In the genomic region with DNA sequence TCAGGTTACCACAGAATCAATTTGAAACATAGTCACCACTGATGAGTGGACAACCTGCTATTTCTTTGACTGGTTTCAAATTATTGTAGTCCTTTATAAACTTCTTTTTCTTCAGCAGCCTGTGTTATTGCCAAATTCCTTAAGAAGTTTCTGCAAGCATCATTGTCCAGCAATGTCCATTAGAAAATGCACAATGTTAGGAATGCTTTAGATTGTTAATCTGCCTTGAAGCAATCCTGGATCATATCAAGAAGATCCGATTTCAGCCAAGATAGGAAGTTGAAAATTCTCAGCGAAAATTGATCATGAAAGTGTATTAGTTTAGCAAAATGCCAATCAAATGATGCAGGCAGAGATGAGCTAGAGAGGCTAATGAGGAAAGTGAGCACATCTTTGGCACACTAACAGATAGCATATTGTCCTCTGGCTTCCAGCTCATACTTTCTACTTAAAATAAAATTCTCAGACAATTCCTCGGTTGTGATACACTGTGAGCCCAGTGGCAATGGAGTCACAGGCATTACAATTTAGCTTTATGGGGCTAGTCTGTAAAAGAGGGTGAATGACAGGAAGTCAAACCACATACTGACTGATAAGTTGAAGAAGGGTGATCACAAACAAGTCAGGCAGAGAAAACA, we compare ENCODE assay signal across 12 cellular contexts.
DNase-seq lines count a peak whose midpoint lies in the region; ATAC-seq, FAIRE-seq and TF ChIP-seq lines count a peak whose summit lies in the region.
"Had no signal": no experiment of that assay in that cellular context is flagged by ENCODE, and none has a peak within 500 bp of the region (broad histone marks: within the 10 kb centered on the region; RNA-seq: fewer than 3 reads in every experiment).

No MANE protein-coding gene starts in this region.

- peak overlapping the region; percentile 35 for H3K27ac ChIP-seq in IMR-90 (ENCODE audit: insufficient read depth, low read length)
- H3K27ac ChIP-seq in mammary epithelial cell (ENCODE audit: insufficient read depth, low read depth, low read length) = peak overlapping the region; percentile 2
- peak overlapping the region; percentile 21 for H3K27ac ChIP-seq in layer of hippocampus (ENCODE audit: low read depth, low read length)
- no peak overlapping the region for H3K27ac ChIP-seq in right atrium auricular region
- peak overlapping the region in 1 of 4 donors; percentile 2 for H3K27ac ChIP-seq in transverse colon

- no CpG with 5 or more reads among the region's 3 CpGs for WGBS in IMR-90 (ENCODE audit: extremely low coverage in 2 of 2, insufficient read length in 1 of 2), 2 experiments
- WGBS in mammary epithelial cell (ENCODE audit: low coverage, missing lambda C conversion rate) = 0% methylated on average over 3 of the region's 3 CpGs
- WGBS in transverse colon (ENCODE audit: low coverage in 1 of 2), 2 donors = 48 to 52% methylated on average over 3 of the region's 3 CpGs

- H3K9me3 ChIP-seq in IMR-90 (ENCODE audit: control insufficient read depth, insufficient read depth, low read length) = no peaks in the 10 kb centered on the region
- no peaks in the 10 kb centered on the region for H3K9me3 ChIP-seq in mammary epithelial cell (replicated peaks; ENCODE audit: insufficient read depth, low read length)
- H3K9me3 ChIP-seq in right atrium auricular region = no peaks in the 10 kb centered on the region
- no peaks in the 10 kb centered on the region for H3K9me3 ChIP-seq in transverse colon

- H3K4ac ChIP-seq in IMR-90 (ENCODE audit: low read depth, low read length) = peak overlapping the region; percentile 66

- H3K27me3 ChIP-seq in IMR-90 (ENCODE audit: control insufficient read depth, insufficient read depth, low read length) (no peaks in the 10 kb centered on the region), mammary epithelial cell (ENCODE audit: insufficient read depth, low read length) (no peaks in the 10 kb centered on the region), layer of hippocampus (ENCODE audit: control insufficient read depth, insufficient read depth, low read length) (no peaks in the 10 kb centered on the region), right atrium auricular region (no peaks in the 10 kb centered on the region), transverse colon (no peaks in the 10 kb centered on the region)

- POLR2A ChIA-PET in IMR-90 (lab: Charles Lee; ENCODE audit: unreplicated experiment) = no interaction called here

- no peaks in the 10 kb centered on the region for H3K27me3 Mint-ChIP-seq in natural killer cell treated with Interleukin-12 subunit alpha and Interleukin-12 subunit beta and Interleukin-15 and Interleukin-18, amount 100 ng/mL, for 72 hours

- H2AFZ ChIP-seq in IMR-90 (replicated peaks; ENCODE audit: low read length, poor library complexity) = peak overlapping the region; percentile 25
- H2AFZ ChIP-seq in mammary epithelial cell (ENCODE audit: low read depth, low read length) = peak overlapping the region; percentile 67

- DNase-seq in AG08395 (ENCODE audit: low spot score) = peak; percentile 23
- DNase-seq in IMR-90 = peak; percentile 90
- DNase-seq in mammary epithelial cell = peak; percentile 55
- DNase-seq in right atrium auricular region (ENCODE audit: low spot score) = no peak
- no peak for DNase-seq in natural killer cell treated with Interleukin-12 subunit alpha and Interleukin-12 subunit beta and Interleukin-15 and Interleukin-18, amount 100 ng/mL, for 72 hours (ENCODE audit: low spot score)
- DNase-seq in RCC 7860 (ENCODE audit: low spot score) = no peak
- DNase-seq in transverse colon = no peak
- DNase-seq: activated T-cell treated with anti-CD3 and anti-CD28 coated beads, Interleukin-2, amount 50 U/mL, for 1 hour; central memory CD4-positive, alpha-beta T cell; NCI-H1930 had no signal

- H3K18ac ChIP-seq in IMR-90 (ENCODE audit: low read depth, low read length) = peak overlapping the region; percentile 94; the same call in 1 of the 2 replicates

- peak overlapping the region; percentile 48 for H3K14ac ChIP-seq in IMR-90 (replicated peaks; ENCODE audit: low read depth, low read length)

- H3K4me3 Mint-ChIP-seq in natural killer cell treated with Interleukin-12 subunit alpha and Interleukin-12 subunit beta and Interleukin-15 and Interleukin-18, amount 100 ng/mL, for 72 hours = no peak overlapping the region
- H3K4me3 Mint-ChIP-seq: CD14-positive monocyte had no signal

- H2AK5ac ChIP-seq in IMR-90 (ENCODE audit: low read depth, low read length) = peak overlapping the region; percentile 22; the same call in 1 of the 2 replicates

- no peak overlapping the region for H3K27ac Mint-ChIP-seq in natural killer cell treated with Interleukin-12 subunit alpha and Interleukin-12 subunit beta and Interleukin-15 and Interleukin-18, amount 100 ng/mL, for 72 hours
- H3K27ac Mint-ChIP-seq: CD14-positive monocyte had no signal

- peak overlapping the region; percentile 97 for H2BK5ac ChIP-seq in IMR-90 (ENCODE audit: low read depth, low read length, poor library complexity, severe bottlenecking)

- no peak for FAIRE-seq in RCC 7860 (lab: Jason Lieb, UNC)

- H2BK120ac ChIP-seq in IMR-90 (ENCODE audit: low read depth, low read length) = peak overlapping the region; percentile 92

- in situ Hi-C loops in IMR-90 (cut with MboI; ENCODE audit: low sequenced_read_pairs) = no loop called here
- in situ Hi-C loops in mammary epithelial cell (cut with MboI; ENCODE audit: low sequenced_read_pairs in 2 of 2) = no loop called here
- in situ Hi-C loops in transverse colon (cut with MboI; ENCODE audit: low pct_ligation_motif_present in 1 of 4, low pct_unique_long_range_greater_than_20kb in 1 of 4, low sequenced_read_pairs in 3 of 4) = no loop called here

- peak; percentile 86 for ATAC-seq in IMR-90 (ENCODE audit: low read depth)
- ATAC-seq in natural killer cell treated with Interleukin-12 subunit alpha and Interleukin-12 subunit beta and Interleukin-15 and Interleukin-18, amount 100 ng/mL, for 72 hours = no peak

- no peak for TF ChIP-seq EP300 in transverse colon (IDR thresholded peaks at IDR 0.05; ENCODE audit: low read depth)

- H3K4me2 ChIP-seq in IMR-90 (ENCODE audit: low read depth, low read length) = peak overlapping the region; percentile 73
- peak overlapping the region; percentile 40 for H3K4me2 ChIP-seq in mammary epithelial cell (ENCODE audit: insufficient read depth, low read depth, low read length)

- no peak for TF ChIP-seq RAD21 in IMR-90 (IDR thresholded peaks at IDR 0.05; ENCODE audit: low read length)

- peak overlapping the region; percentile 69 for H3K23ac ChIP-seq in IMR-90 (ENCODE audit: low read depth, low read length)

- H4K20me1 ChIP-seq in IMR-90 (ENCODE audit: insufficient read depth, low read length) (no peaks in the 10 kb centered on the region), mammary epithelial cell (ENCODE audit: insufficient read depth, low read length) (no peaks in the 10 kb centered on the region)

- H4K91ac ChIP-seq in IMR-90 (ENCODE audit: insufficient read depth, low read depth, low read length) = peak overlapping the region; percentile 60; the same call in 1 of the 2 replicates

- H3K4me3 ChIP-seq in IMR-90 (ENCODE audit: insufficient read depth, low read depth, low read length) (peak overlapping the region; percentile 24; the same call in 1 of the 2 replicates), mammary epithelial cell (replicated peaks in 1 of 3; ENCODE audit: insufficient read depth in 1 of 3, low read depth in 2 of 3, low read length in 3 of 3) (no peak overlapping the region), right atrium auricular region (no peak overlapping the region), transverse colon (no peak overlapping the region)

- peak overlapping the region; percentile 68 for H3K56ac ChIP-seq in IMR-90 (ENCODE audit: extremely low read depth, insufficient read depth, low read length)

- peak overlapping the region; percentile 82; the same call in 2 of the 3 replicates for H2BK15ac ChIP-seq in IMR-90 (ENCODE audit: low read depth, low read length)

- H3K36me3 ChIP-seq in IMR-90 (ENCODE audit: control insufficient read depth, insufficient read depth, low read length) (no peaks in the 10 kb centered on the region), mammary epithelial cell (ENCODE audit: insufficient read depth, low read length) (no peaks in the 10 kb centered on the region), right atrium auricular region (no peaks in the 10 kb centered on the region), transverse colon (no peaks in the 10 kb centered on the region)

- peaks cover 6% of the 10 kb centered on the region for H3K4me1 ChIP-seq in IMR-90 (ENCODE audit: control insufficient read depth, insufficient read depth, low read length)
- peaks cover 10% of the 10 kb centered on the region for H3K4me1 ChIP-seq in mammary epithelial cell (ENCODE audit: insufficient read depth, low read length)
- no peaks in the 10 kb centered on the region for H3K4me1 ChIP-seq in right atrium auricular region
- no peaks in the 10 kb centered on the region for H3K4me1 ChIP-seq in transverse colon

- no peaks in the 10 kb centered on the region for H3K4me1 Mint-ChIP-seq in natural killer cell treated with Interleukin-12 subunit alpha and Interleukin-12 subunit beta and Interleukin-15 and Interleukin-18, amount 100 ng/mL, for 72 hours (ENCODE audit: low read depth in 2 of 2)
- H3K4me1 Mint-ChIP-seq: CD14-positive monocyte had no signal

- TF ChIP-seq POLR2A in IMR-90 (IDR thresholded peaks at IDR 0.05; ENCODE audit: low read depth, low read length) = no peak
- no peak for TF ChIP-seq POLR2A in transverse colon (IDR thresholded peaks at IDR 0.05)

- BruUV-seq in IMR-90 (replicated peaks; lab: Mats Ljungman, UMichigan) (no TSS peak), mammary epithelial cell (replicated peaks; lab: Mats Ljungman, UMichigan) (no TSS peak)

- TF ChIP-seq CTCF in IMR-90 (conservative IDR thresholded peaks at IDR 0.05; ENCODE audit: low read depth, low read length) (no peak), mammary epithelial cell (conservative IDR thresholded peaks at IDR 0.05 in 1 of 2, IDR thresholded peaks at IDR 0.05 in 1 of 2; ENCODE audit: extremely low read depth in 1 of 2, insufficient read depth in 1 of 2, low read depth in 1 of 2, low read length in 2 of 2) (no peak), right atrium auricular region (IDR thresholded peaks at IDR 0.05) (no peak), transverse colon (IDR thresholded peaks at IDR 0.05) (no peak)

- peak overlapping the region; percentile 76 for H2BK20ac ChIP-seq in IMR-90 (ENCODE audit: low read depth, low read length)

- dilution Hi-C loops in IMR-90 (cut with HindIII; ENCODE audit: low sequenced_read_pairs, unreplicated experiment) = no loop called here
- dilution Hi-C loops in mammary epithelial cell (cut with HindIII; ENCODE audit: low sequenced_read_pairs) = no loop called here

- no peaks in the 10 kb centered on the region for H3K79me2 ChIP-seq in mammary epithelial cell (ENCODE audit: insufficient read depth, low read length)

- no peak overlapping the region for H2AK9ac ChIP-seq in IMR-90 (replicated peaks; ENCODE audit: low read depth, low read length, poor library complexity)

- no peaks in the 10 kb centered on the region for H3K79me1 ChIP-seq in IMR-90 (ENCODE audit: low read depth in 1 of 2, low read length in 2 of 2)

- no peaks in the 10 kb centered on the region for H3K36me3 Mint-ChIP-seq in natural killer cell treated with Interleukin-12 subunit alpha and Interleukin-12 subunit beta and Interleukin-15 and Interleukin-18, amount 100 ng/mL, for 72 hours
- H3K36me3 Mint-ChIP-seq: CD14-positive monocyte had no signal

- H4K8ac ChIP-seq in IMR-90 (ENCODE audit: low read depth in 2 of 2, low read length in 2 of 2) = peak overlapping the region; percentile 7 to 82; a peak in 2 of 4 replicates

- intact Hi-C loops in IMR-90 (cut with micrococcal nuclease) (loop anchor here (2.0 to 5.0 kb wide), 3 partner anchors 30 to 269 kb away; a partner anchor contains a TSS), mammary epithelial cell (cut with micrococcal nuclease) (no loop called here), transverse colon (cut with DNase I; ENCODE audit: low total_unique reads) (no loop called here)

- CTCF ChIA-PET in IMR-90 (lab: Yijun Ruan, JAX) (interaction anchor here (0.6 kb wide), 1 partner anchor 62 kb away, joined by 3 read pairs; no protein-coding TSS in a partner anchor), mammary epithelial cell (lab: Charles Lee; ENCODE audit: low non-redundant PET) (interaction anchor here (0.6 kb wide), 1 partner anchor 112 kb away, joined by 4 read pairs; no protein-coding TSS in a partner anchor)

- H3K9me1 ChIP-seq in IMR-90 (ENCODE audit: insufficient read depth, low read length) = 0 out of 2 replicates have a peak, but pooled peaks cover 2% of the 10 kb centered on the region

- peak overlapping the region; percentile 89; the same call in 1 of the 2 replicates for H4K5ac ChIP-seq in IMR-90 (ENCODE audit: low read depth, low read length)

- no peaks in the 10 kb centered on the region for H3K9me3 Mint-ChIP-seq in natural killer cell treated with Interleukin-12 subunit alpha and Interleukin-12 subunit beta and Interleukin-15 and Interleukin-18, amount 100 ng/mL, for 72 hours

- H3K9ac ChIP-seq in IMR-90 (ENCODE audit: low read depth, low read length) (peak overlapping the region; percentile 7; the same call in 1 of the 2 replicates), mammary epithelial cell (ENCODE audit: insufficient read depth, low read length) (no peak overlapping the region)

Comparison
In these comparisons a context has a peak if more than half of its experiments do, and no peak if none do; other contexts are left out.
1. DNase-seq: peak in AG08395 (single experiment), IMR-90 (single experiment) and mammary epithelial cell (single experiment); none in right atrium auricular region (single experiment), natural killer cell treated with Interleukin-12 subunit alpha and Interleukin-12 subunit beta and Interleukin-15 and Interleukin-18, amount 100 ng/mL, for 72 hours (single experiment), RCC 7860 (single experiment) and transverse colon (single experiment).
2. H3K27ac ChIP-seq: peak in IMR-90 (single experiment), mammary epithelial cell (single experiment) and layer of hippocampus (single experiment); none in right atrium auricular region (0 of 2).